ENCODE assay signal across 11 cellular contexts in the genomic region with DNA sequence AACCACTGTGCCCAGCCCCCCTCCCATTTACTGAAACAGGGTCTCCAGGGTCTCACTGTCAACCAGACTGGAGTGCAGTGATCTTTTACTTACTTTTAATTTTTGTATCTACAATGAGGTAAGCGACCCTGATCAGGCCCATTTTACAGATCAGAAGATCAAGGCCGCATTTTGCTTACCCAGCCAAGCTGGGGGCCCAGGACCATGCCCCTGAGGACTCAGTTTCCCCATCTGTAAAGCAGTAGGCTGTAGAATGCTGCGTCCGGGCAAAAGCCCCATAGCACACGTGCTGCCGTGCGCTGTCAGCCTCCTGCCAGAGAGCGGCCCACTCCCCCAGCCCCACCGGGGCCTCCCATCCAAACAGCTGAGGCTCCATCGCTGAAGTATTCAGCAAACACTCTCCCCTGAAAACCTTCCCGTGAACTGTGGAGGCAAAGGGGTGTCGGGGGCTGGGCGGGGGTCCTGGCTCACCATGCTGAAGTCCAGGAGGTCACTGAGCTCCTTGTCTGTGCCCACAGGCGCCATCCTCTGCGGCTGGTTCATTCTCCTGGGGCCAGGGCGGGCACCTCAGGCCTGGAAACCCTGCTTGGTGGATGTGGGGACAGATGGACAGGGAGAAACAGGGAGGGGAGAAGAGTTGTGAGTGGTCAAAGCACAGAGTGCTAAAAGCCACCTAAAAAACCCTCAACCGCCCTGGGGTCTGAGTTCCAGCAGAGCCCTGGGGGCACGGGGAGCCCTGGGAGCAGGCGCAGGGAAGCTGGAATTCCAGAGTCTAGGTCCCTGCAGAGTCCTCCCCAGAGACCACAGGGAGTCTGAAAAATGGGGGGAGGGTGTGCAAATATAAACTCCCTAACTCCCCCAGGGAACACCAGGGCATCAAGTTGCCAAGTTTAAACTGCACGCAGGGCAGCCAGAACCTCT. TPM values are rescaled to one million over a fixed set of nuclear protein-coding genes. Genes with fewer than 3 reads are reported as not detected.
DNase-seq lines count a peak whose midpoint lies in the region; ATAC-seq and TF ChIP-seq lines count a peak whose summit lies in the region.
"Had no signal": no experiment of that assay in that cellular context is flagged by ENCODE, and none has a peak within 500 bp of the region (broad histone marks: within the 10 kb centered on the region; RNA-seq: fewer than 3 reads in every experiment).

No MANE protein-coding gene starts in this region.

- peak overlapping the region; percentile 52 for H4K91ac ChIP-seq in mesenchymal stem cell (ENCODE audit: low read length)

- H3K18ac ChIP-seq in mesenchymal stem cell (ENCODE audit: low read depth in 1 of 2, low read length in 2 of 2) = no peak overlapping the region

- H3K79me1 ChIP-seq in mesenchymal stem cell (replicated peaks; ENCODE audit: low read length, poor library complexity, severe bottlenecking) = peaks cover 30% of the 10 kb centered on the region

- peak overlapping the region; percentile 79 for H3K9ac ChIP-seq in mesenchymal stem cell (ENCODE audit: low read length)

- H3K4ac ChIP-seq in mesenchymal stem cell (ENCODE audit: low read depth in 1 of 2, low read length in 2 of 2) = peak overlapping the region in 1 of 2 experiments; percentile 47

- no peak overlapping the region for H2BK5ac ChIP-seq in mesenchymal stem cell (ENCODE audit: low read depth, low read length, poor library complexity, severe bottlenecking)

- H2BK12ac ChIP-seq in mesenchymal stem cell (ENCODE audit: low read length in 2 of 2) = no peak overlapping the region

- H3K23ac ChIP-seq in mesenchymal stem cell (ENCODE audit: low read length in 2 of 2) = no peak overlapping the region

- H2BK15ac ChIP-seq in mesenchymal stem cell (ENCODE audit: low read depth, poor library complexity, severe bottlenecking) = no peak overlapping the region

- no peak overlapping the region for H2BK120ac ChIP-seq in mesenchymal stem cell (ENCODE audit: low read depth, low read length)

- H3K4me3 ChIP-seq in AG04450 (ENCODE audit: low read depth, low read length) (peak overlapping the region; percentile 73), HAP-1 (peak overlapping the region; percentile 63), ascending aorta (peak overlapping the region in 1 of 2 donors; percentile 98), mesenchymal stem cell (ENCODE audit: insufficient read depth in 1 of 2, low read depth in 1 of 2, low read length in 2 of 2) (peak overlapping the region in 1 of 2 experiments; percentile 82)

- POLR2A ChIA-PET in AG04450 (lab: Yijun Ruan, JAX) = no interaction called here

- CTCF ChIA-PET in AG04450 (lab: Charles Lee) = interaction anchor here (0.6 kb wide), 3 partner anchors 33 to 188 kb away, joined by 3 read pairs; no protein-coding TSS in a partner anchor

- 95% methylated on average over 19 of the region's 20 CpGs for WGBS in mesenchymal stem cell

- in situ Hi-C loops in HAP-1 (cut with MboI; ENCODE audit: low sequenced_read_pairs) = no loop called here

- TF ChIP-seq CTCF in AG04450 (IDR thresholded peaks at IDR 0.05; ENCODE audit: low read depth, low read length) (no peak), ascending aorta (IDR thresholded peaks at IDR 0.05) (no peak)

- H3K27me3 ChIP-seq in AG04450 (ENCODE audit: control insufficient read depth, insufficient read depth, low read length) = no peaks in the 10 kb centered on the region
- no peaks in the 10 kb centered on the region for H3K27me3 ChIP-seq in HAP-1 (ENCODE audit: low read depth)
- H3K27me3 ChIP-seq in ascending aorta = no peaks in the 10 kb centered on the region
- H3K27me3 ChIP-seq in mesenchymal stem cell (ENCODE audit: control insufficient read depth in 1 of 2, insufficient read depth in 1 of 2, low read length in 2 of 2) = no peaks in the 10 kb centered on the region

- intact Hi-C loops in ascending aorta (cut with DNase I) = no loop called here

- DNase-seq in AG04450 (ENCODE audit: low read depth, low spot score) (no peak), HAP-1 (ENCODE audit: low spot score in 2 of 2) (peak in 1 of 2 experiments; percentile 42), ascending aorta (ENCODE audit: low spot score in 2 of 2) (no peak), mesenchymal stem cell (no peak), DMS114 treated with DMSO at 0.1 percent for 48 hours (lab: John Stamatoyannopoulos, UW; ENCODE audit: unreplicated experiment) (no peak), NCI-H1092 treated with DMSO at 0.1 percent for 48 hours (lab: John Stamatoyannopoulos, UW) (no peak), NCI-H2227 treated with DMSO at 0.1 percent for 48 hours (lab: John Stamatoyannopoulos, UW) (no peak)
- DNase-seq: activated gamma-delta T cell, kidney glomerular epithelial cell, NCI-H510A treated with DMSO at 0.1 percent for 48 hours had no signal

- H2AFZ ChIP-seq in mesenchymal stem cell (ENCODE audit: low read depth, low read length) = no peak overlapping the region

- no peaks in the 10 kb centered on the region for H3K4me1 ChIP-seq in HAP-1
- H3K4me1 ChIP-seq in ascending aorta = peaks cover 0 to 14% of the 10 kb centered on the region in 2 donors
- H3K4me1 ChIP-seq in mesenchymal stem cell (ENCODE audit: control insufficient read depth, insufficient read depth, low read depth, low read length) = peaks cover 32% of the 10 kb centered on the region

- no peak overlapping the region for H3K14ac ChIP-seq in mesenchymal stem cell (ENCODE audit: low read length in 2 of 2)

- H3K9me3 ChIP-seq in AG04450 (ENCODE audit: control insufficient read depth, insufficient read depth, low read length) = no peaks in the 10 kb centered on the region; the same call in 1 of the 2 replicates
- no peaks in the 10 kb centered on the region for H3K9me3 ChIP-seq in HAP-1
- H3K9me3 ChIP-seq in ascending aorta = no peaks in the 10 kb centered on the region
- no peaks in the 10 kb centered on the region for H3K9me3 ChIP-seq in mesenchymal stem cell (ENCODE audit: control insufficient read depth, low read length)

- H4K8ac ChIP-seq in mesenchymal stem cell (ENCODE audit: low read length) = no peak overlapping the region

- H3K36me3 ChIP-seq in HAP-1 (replicated peaks) (peaks cover 50% of the 10 kb centered on the region), ascending aorta (peaks cover 2 to 14% of the 10 kb centered on the region in 2 donors), mesenchymal stem cell (ENCODE audit: control insufficient read depth in 1 of 2, insufficient read depth in 2 of 2, low read depth in 1 of 2, low read length in 2 of 2) (peaks cover 22 to 48% of the 10 kb centered on the region in 2 experiments)

- ATAC-seq in HG02970 (IDR thresholded peaks at IDR 0.05; ENCODE audit: low FRiP score, unreplicated experiment) = no peak

- H2AK5ac ChIP-seq in mesenchymal stem cell (ENCODE audit: low read length, severe bottlenecking) = peak overlapping the region; percentile 49

- H3K27ac ChIP-seq in AG04450 (ENCODE audit: low read depth, low read length) (no peak overlapping the region), ascending aorta (peak overlapping the region; percentile 16 to 40), mesenchymal stem cell (ENCODE audit: low read length, poor library complexity, severe bottlenecking) (peak overlapping the region; percentile 36)

- H3K4me2 ChIP-seq in mesenchymal stem cell (ENCODE audit: low read length, poor library complexity, severe bottlenecking) = peak overlapping the region; percentile 88

RNA-seq across cellular contexts. Expression of gene TCF3, which starts 2.4 kb away (rescaled TPM):
- 47.3 and 51.7 TPM in 2 replicates for polyA plus RNA-seq in AG04450 (2011; rRNA removed)
- 26.7 and 35.4 TPM in 2 replicates for polyA minus RNA-seq in AG04450 (2011; rRNA and poly(A)+ RNA removed)
- 209 TPM for total RNA-seq in ascending aorta
- polyA plus RNA-seq in mesenchymal stem cell (2013, experiment 1 of 2) = 108 TPM
- polyA plus RNA-seq in mesenchymal stem cell (2013, experiment 2 of 2) = 111 TPM

RNA-seq across cellular contexts. Expression of gene UQCR11, which starts 44.7 kb away (rescaled TPM):
- polyA plus RNA-seq in AG04450 (2011; rRNA removed) = 153 and 166 TPM in 2 replicates
- 25.5 and 26.5 TPM in 2 replicates for polyA minus RNA-seq in AG04450 (2011; rRNA and poly(A)+ RNA removed)
- total RNA-seq in ascending aorta = 61.0 TPM
- polyA plus RNA-seq in mesenchymal stem cell (2013, experiment 1 of 2) = 214 TPM
- polyA plus RNA-seq in mesenchymal stem cell (2013, experiment 2 of 2) = 220 TPM

RNA-seq across cellular contexts. Expression of gene MBD3, which starts 57.3 kb away (rescaled TPM):
- polyA plus RNA-seq in AG04450 (2011; rRNA removed) = 21.9 and 35.4 TPM in 2 replicates
- 17.3 and 21.2 TPM in 2 replicates for polyA minus RNA-seq in AG04450 (2011; rRNA and poly(A)+ RNA removed)
- total RNA-seq in ascending aorta = 143 TPM
- polyA plus RNA-seq in mesenchymal stem cell (2013, experiment 1 of 2) = 43.8 TPM
- 41.6 TPM for polyA plus RNA-seq in mesenchymal stem cell (2013, experiment 2 of 2)
